ENCODE assay signal across 2 cellular contexts in genomic region chr16:3401719-3402397, GRCh38.
TF ChIP-seq lines count a peak whose summit lies in the region.

No MANE protein-coding gene starts in this region.

TF ChIP-seq in HCT116, 20 proteins besides CTCF, POLR2A, EP300 and RAD21 (continued from another document):
- TF ChIP-seq EZH2 (IDR thresholded peaks at IDR 0.05) (no peak), CBX3 (IDR thresholded peaks at IDR 0.05; ENCODE audit: low read depth) (no peak), ZNF274 (IDR thresholded peaks at IDR 0.05; ENCODE audit: low read depth, low read length) (no peak), SP1 (IDR thresholded peaks at IDR 0.05; ENCODE audit: low read depth) (no peak), ELF1 (IDR thresholded peaks at IDR 0.05; ENCODE audit: borderline replicate concordance, low read depth) (no peak), ZFX (IDR thresholded peaks at IDR 0.05) (no peak), ZBTB33 (IDR thresholded peaks at IDR 0.05; ENCODE audit: extremely low read depth, insufficient replicate concordance, low read length) (no peak), TCF7L2 (IDR thresholded peaks at IDR 0.05; ENCODE audit: borderline replicate concordance, extremely low read depth, insufficient read depth, insufficient read length) (no peak), REST (IDR thresholded peaks at IDR 0.05; ENCODE audit: low read depth) (no peak), CEBPB (IDR thresholded peaks at IDR 0.05; ENCODE audit: low read depth) (no peak), YY1 (IDR thresholded peaks at IDR 0.05; ENCODE audit: extremely low read depth, insufficient replicate concordance, low read depth, low read length) (no peak), FOSL1 (IDR thresholded peaks at IDR 0.05; ENCODE audit: low read depth) (no peak), SIN3A (IDR thresholded peaks at IDR 0.05; ENCODE audit: low read depth) (no peak)

TF ChIP-seq in WTC11, 78 proteins besides CTCF, POLR2A, EP300 and RAD21 (continued from another document):
- TF ChIP-seq TP53 (CRISPR knock-in tag; IDR thresholded peaks at IDR 0.05) (no peak), TEAD4 (CRISPR knock-in tag; IDR thresholded peaks at IDR 0.05) (no peak), ZNF219 (CRISPR knock-in tag; IDR thresholded peaks at IDR 0.05; ENCODE audit: borderline replicate concordance) (no peak), NFYB (CRISPR knock-in tag; conservative IDR thresholded peaks at IDR 0.05; ENCODE audit: low read depth) (no peak)
